Comparison of ENCODE assay signal across 19 cellular contexts in the genomic region with DNA sequence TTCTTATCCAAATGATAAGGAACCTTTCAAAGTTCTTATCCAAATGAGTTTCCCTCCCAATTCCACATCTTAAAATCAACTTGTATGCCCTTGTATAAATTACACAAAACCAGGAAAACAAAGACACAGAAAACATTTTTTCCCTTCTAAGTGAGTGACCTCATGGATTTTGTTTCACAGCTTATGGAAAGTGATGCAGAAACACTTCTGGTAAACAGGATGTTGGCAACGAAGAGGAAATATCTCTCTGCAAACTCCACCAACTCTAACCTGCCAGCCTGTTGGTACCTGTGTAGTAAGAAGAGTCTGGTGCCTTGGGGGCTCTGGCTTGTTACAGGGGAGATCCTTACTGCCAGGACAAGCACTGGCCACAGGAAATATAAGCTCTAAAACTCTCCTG.
"Had no signal": no experiment of that assay in that cellular context is flagged by ENCODE, and none has a peak within 500 bp of the region (broad histone marks: within the 10 kb centered on the region; RNA-seq: fewer than 3 reads in every experiment).

No MANE protein-coding gene starts in this region.

- H3K4me3 Mint-ChIP-seq: activated naive CD4-positive, alpha-beta T cell treated with anti-CD3 and anti-CD28 coated beads, Interleukin-2, amount 10 ng/mL, durations not matched to agents 7 days and 5 days; activated T-cell treated with anti-CD3 and anti-CD28 coated beads, Interleukin-2, amount 50 U/mL, for 72 hours; memory B cell; stimulated activated naive CD8-positive, alpha-beta T cell treated with anti-CD3 and anti-CD28 coated beads, Interleukin-15, amount 100 ng/mL, for 72 hours had no signal

- H3K4me3 ChIP-seq: spleen, transverse colon, uterus had no signal

- H3K9me3 ChIP-seq: transverse colon, uterus had no signal

- DNase-seq: activated CD4-positive, alpha-beta T cell treated with anti-CD3 and anti-CD28 coated beads, Interleukin-2, amount 50 U/mL, for 48 hours; activated effector memory CD4-positive, alpha-beta T cell treated with anti-CD3 and anti-CD28 coated beads, Interleukin-2, amount 50 U/mL, for 16 hours; activated naive CD4-positive, alpha-beta T cell treated with anti-CD3 and anti-CD28 coated beads, Interleukin-2, amount 10 ng/mL, durations not matched to agents 7 days and 5 days; activated T-cell treated with anti-CD3 and anti-CD28 coated beads, Interleukin-2, amount 50 U/mL, for 72 hours; amygdala; effector CD4-positive, alpha-beta T cell; glutamatergic neuron; hippocampal formation; occipital lobe; spleen; stimulated activated CD4-positive, alpha-beta T cell treated with anti-CD3 and anti-CD28 coated beads, Interleukin-4, amount 100 ng/mL, for 24 hours; stimulated activated naive CD8-positive, alpha-beta T cell treated with anti-CD3 and anti-CD28 coated beads, Interleukin-15, amount 100 ng/mL, for 72 hours; T-helper 9 cell; transverse colon; uterus had no signal

- H3K27me3 ChIP-seq: uterus had no signal

- H3K9me3 Mint-ChIP-seq: activated naive CD4-positive, alpha-beta T cell treated with anti-CD3 and anti-CD28 coated beads, Interleukin-2, amount 10 ng/mL, durations not matched to agents 7 days and 5 days; activated T-cell treated with anti-CD3 and anti-CD28 coated beads, Interleukin-2, amount 50 U/mL, for 72 hours; memory B cell had no signal

- H3K27ac ChIP-seq: spleen, transverse colon, uterus had no signal

- ATAC-seq: activated T-cell treated with anti-CD3 and anti-CD28 coated beads, Interleukin-2, amount 50 U/mL, for 72 hours; esophagus mucosa; stimulated activated naive CD8-positive, alpha-beta T cell treated with anti-CD3 and anti-CD28 coated beads, Interleukin-15, amount 100 ng/mL, for 72 hours had no signal

- FAIRE-seq: endometrium, frontal cortex had no signal

- H3K4me1 ChIP-seq: transverse colon, uterus had no signal

- H3K4me1 Mint-ChIP-seq: activated naive CD4-positive, alpha-beta T cell treated with anti-CD3 and anti-CD28 coated beads, Interleukin-2, amount 10 ng/mL, durations not matched to agents 7 days and 5 days had no signal

- H3K27ac Mint-ChIP-seq: activated naive CD4-positive, alpha-beta T cell treated with anti-CD3 and anti-CD28 coated beads, Interleukin-2, amount 10 ng/mL, durations not matched to agents 7 days and 5 days; activated T-cell treated with anti-CD3 and anti-CD28 coated beads, Interleukin-2, amount 50 U/mL, for 72 hours; memory B cell; stimulated activated naive CD8-positive, alpha-beta T cell treated with anti-CD3 and anti-CD28 coated beads, Interleukin-15, amount 100 ng/mL, for 72 hours had no signal

- H3K36me3 ChIP-seq: spleen, transverse colon, uterus had no signal

- H3K36me3 Mint-ChIP-seq: activated naive CD4-positive, alpha-beta T cell treated with anti-CD3 and anti-CD28 coated beads, Interleukin-2, amount 10 ng/mL, durations not matched to agents 7 days and 5 days; memory B cell had no signal
